In the genomic region with DNA sequence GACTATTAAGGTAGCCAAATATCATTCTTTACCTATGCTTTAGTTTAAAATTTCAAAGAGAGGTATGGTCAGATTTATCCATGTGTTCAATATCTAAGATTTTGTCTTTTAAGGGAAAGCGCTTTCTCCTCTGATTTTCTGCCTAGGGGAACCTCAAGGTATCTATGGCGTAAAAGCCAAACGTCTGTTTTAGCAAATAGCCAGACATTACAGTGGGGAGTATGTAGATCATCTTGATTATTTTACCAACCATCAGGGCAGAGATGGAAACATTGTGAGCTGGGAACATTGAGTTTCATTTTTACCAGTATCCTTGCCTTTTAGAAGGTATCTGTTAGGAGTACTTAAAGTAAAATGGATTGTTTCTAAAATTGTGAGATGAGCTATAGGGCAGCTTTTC, we compare ENCODE assay signal across 8 cellular contexts.
"Had no signal": no experiment of that assay in that cellular context is flagged by ENCODE, and none has a peak within 500 bp of the region (broad histone marks: within the 10 kb centered on the region; RNA-seq: fewer than 3 reads in every experiment).

No MANE protein-coding gene starts in this region.

- H3K4me3 Mint-ChIP-seq: HFFc6, IgD-negative memory B cell had no signal

- H3K27ac Mint-ChIP-seq: HFFc6, IgD-negative memory B cell had no signal

- H3K4me1 ChIP-seq: HAP-1 had no signal

- H3K27ac ChIP-seq: GM23248 had no signal

- H3K9me3 Mint-ChIP-seq: HFFc6 had no signal

- H3K4me3 ChIP-seq: GM23248, HAP-1 had no signal

- H3K9me3 ChIP-seq: HAP-1 had no signal

- H3K9ac ChIP-seq: GM23248 had no signal

- H3K36me3 ChIP-seq: HAP-1 had no signal

- H3K4me1 Mint-ChIP-seq: IgD-negative memory B cell had no signal

- DNase-seq: GM23248, GOT3, H7, HFFc6, KG1 had no signal

- ATAC-seq: HCT116 had no signal
